11 cellular contexts compared by ENCODE assay signal in the genomic region with DNA sequence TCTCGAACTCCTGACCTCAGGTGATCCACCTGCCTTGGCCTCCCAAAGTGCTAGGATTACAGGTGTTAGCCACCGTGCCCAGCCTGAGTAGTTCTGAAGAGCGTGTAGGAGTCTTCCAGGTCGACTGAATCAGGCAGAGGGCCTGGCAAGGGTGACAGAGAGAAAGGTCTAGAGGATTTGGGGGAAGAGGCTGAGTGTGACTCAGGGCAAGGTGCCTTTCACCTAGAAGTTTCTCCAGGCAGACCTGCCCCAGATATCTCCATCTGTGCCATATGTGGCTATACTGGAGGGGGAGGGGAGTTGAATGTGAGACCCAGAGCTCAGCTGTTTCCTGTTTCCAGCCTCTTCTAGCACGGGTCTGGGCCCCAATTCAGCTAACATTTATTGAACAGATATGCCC. TPM values are rescaled to one million over a fixed set of nuclear protein-coding genes. Genes with fewer than 3 reads are reported as not detected.
DNase-seq lines count a peak whose midpoint lies in the region; ATAC-seq and TF ChIP-seq lines count a peak whose summit lies in the region.
"Had no signal": no experiment of that assay in that cellular context is flagged by ENCODE, and none has a peak within 500 bp of the region (broad histone marks: within the 10 kb centered on the region; RNA-seq: fewer than 3 reads in every experiment).

No MANE protein-coding gene starts in this region.

- CTCF ChIA-PET in activated CD4-positive, alpha-beta T cell treated with anti-CD3 and anti-CD28 coated beads for 36 hours (lab: Charles Lee) = interaction anchor here (2.1 to 2.2 kb wide), 2 partner anchors 29 to 34 kb away, joined by 10 to 11 read pairs; no protein-coding TSS in a partner anchor

- peak; percentile 18 for DNase-seq in activated CD4-positive, alpha-beta T cell treated with anti-CD3 and anti-CD28 coated beads for 36 hours
- DNase-seq in activated CD4-positive, alpha-beta T cell treated with anti-CD3 and anti-CD28 coated beads for 1 hour = no peak
- DNase-seq in central memory CD8-positive, alpha-beta T cell (ENCODE audit: low spot score in 2 of 2) = no peak
- no peak for DNase-seq in gastrocnemius medialis
- no peak for DNase-seq in mucosa of descending colon
- DNase-seq: NCI-H2107, thyroid gland had no signal

- H3K4me3 ChIP-seq in OCI-LY1 (ENCODE audit: low read depth, low read length, poor library complexity, severe bottlenecking) = no peak overlapping the region
- H3K4me3 ChIP-seq in gastrocnemius medialis = no peak overlapping the region
- no peak overlapping the region for H3K4me3 ChIP-seq in mucosa of descending colon

- H3K9me3 ChIP-seq in OCI-LY1 (ENCODE audit: low read length) (no peaks in the 10 kb centered on the region), gastrocnemius medialis (no peaks in the 10 kb centered on the region), mucosa of descending colon (no peaks in the 10 kb centered on the region)
- H3K9me3 ChIP-seq: thyroid gland had no signal

- H3K4me3 Mint-ChIP-seq in activated CD4-positive, alpha-beta T cell treated with anti-CD3 and anti-CD28 coated beads for 36 hours = peak overlapping the region; percentile 83
- H3K4me3 Mint-ChIP-seq in central memory CD8-positive, alpha-beta T cell = peak overlapping the region; percentile 93

- H3K27ac ChIP-seq in OCI-LY1 (ENCODE audit: low read depth, low read length, poor library complexity, severe bottlenecking) = peak overlapping the region; percentile 13
- peak overlapping the region; percentile 91 to 93 (median 93) for H3K27ac ChIP-seq in gastrocnemius medialis

- in situ Hi-C loops in gastrocnemius medialis (cut with MboI; ENCODE audit: low sequenced_read_pairs in 4 of 4) = no loop called here

- H4K20me1 ChIP-seq in OCI-LY1 (ENCODE audit: insufficient read depth, low read length) = no peaks in the 10 kb centered on the region

- peaks cover 31% of the 10 kb centered on the region for H3K4me1 ChIP-seq in OCI-LY1 (ENCODE audit: insufficient read depth, low read length, severe bottlenecking)
- peaks cover 21 to 22% of the 10 kb centered on the region in 2 donors for H3K4me1 ChIP-seq in gastrocnemius medialis
- peaks cover 25% of the 10 kb centered on the region for H3K4me1 ChIP-seq in mucosa of descending colon (ENCODE audit: low read depth)

- H3K4me1 Mint-ChIP-seq in activated CD4-positive, alpha-beta T cell treated with anti-CD3 and anti-CD28 coated beads for 36 hours = peaks cover 23% of the 10 kb centered on the region
- peaks cover 34% of the 10 kb centered on the region for H3K4me1 Mint-ChIP-seq in central memory CD8-positive, alpha-beta T cell

- H3K27me3 ChIP-seq in OCI-LY1 (ENCODE audit: insufficient read depth, low read length) (no peaks in the 10 kb centered on the region), gastrocnemius medialis (no peaks in the 10 kb centered on the region)
- H3K27me3 ChIP-seq: thyroid gland had no signal

- no peak overlapping the region for H3K4me2 ChIP-seq in OCI-LY1 (ENCODE audit: low read length)

- no peak for TF ChIP-seq CTCF in OCI-LY1 (IDR thresholded peaks at IDR 0.05; ENCODE audit: low read length)
- no peak for TF ChIP-seq CTCF in gastrocnemius medialis (IDR thresholded peaks at IDR 0.05 in 4 of 5, conservative IDR thresholded peaks at IDR 0.05 in 1 of 5)
- no peak for TF ChIP-seq CTCF in mucosa of descending colon (IDR thresholded peaks at IDR 0.05)

- H3K27ac Mint-ChIP-seq in activated CD4-positive, alpha-beta T cell treated with anti-CD3 and anti-CD28 coated beads for 36 hours = no peak overlapping the region
- no peak overlapping the region for H3K27ac Mint-ChIP-seq in central memory CD8-positive, alpha-beta T cell (ENCODE audit: low read depth)

- no peak overlapping the region for H3K9ac ChIP-seq in OCI-LY1 (ENCODE audit: low read length)

- H3K36me3 Mint-ChIP-seq in activated CD4-positive, alpha-beta T cell treated with anti-CD3 and anti-CD28 coated beads for 36 hours (ENCODE audit: low read depth) = peaks cover 11% of the 10 kb centered on the region
- peaks cover 12% of the 10 kb centered on the region for H3K36me3 Mint-ChIP-seq in central memory CD8-positive, alpha-beta T cell (ENCODE audit: insufficient read depth)

- intact Hi-C loops in activated CD4-positive, alpha-beta T cell treated with anti-CD3 and anti-CD28 coated beads for 36 hours (cut with DNase I, micrococcal nuclease) = loop anchor here in 1 of 2 experiments (2.0 kb wide), 1 partner anchor 55 kb away; no protein-coding TSS in a partner anchor
- intact Hi-C loops in gastrocnemius medialis (cut with DNase I; ENCODE audit: low total_unique reads) (no loop called here), mucosa of descending colon (cut with DNase I, micrococcal nuclease) (no loop called here)

- no peaks in the 10 kb centered on the region for H3F3A ChIP-seq in OCI-LY1 (ENCODE audit: insufficient read depth, low read length)

- no peaks in the 10 kb centered on the region for H3K79me2 ChIP-seq in OCI-LY1 (ENCODE audit: insufficient read depth, low read length)

- H3K9me3 Mint-ChIP-seq in activated CD4-positive, alpha-beta T cell treated with anti-CD3 and anti-CD28 coated beads for 36 hours (ENCODE audit: low read depth) = peaks cover 8% of the 10 kb centered on the region
- H3K9me3 Mint-ChIP-seq in central memory CD8-positive, alpha-beta T cell = no peaks in the 10 kb centered on the region

- no peaks in the 10 kb centered on the region for H3K27me3 Mint-ChIP-seq in activated CD4-positive, alpha-beta T cell treated with anti-CD3 and anti-CD28 coated beads for 36 hours
- H3K27me3 Mint-ChIP-seq in central memory CD8-positive, alpha-beta T cell = no peaks in the 10 kb centered on the region

- no peak overlapping the region for H2AFZ ChIP-seq in OCI-LY1 (ENCODE audit: low read length)

- H3K36me3 ChIP-seq in OCI-LY1 (ENCODE audit: insufficient read depth, low read length) (peaks cover 4% of the 10 kb centered on the region), gastrocnemius medialis (peaks cover 0 to 6% of the 10 kb centered on the region in 2 donors), mucosa of descending colon (ENCODE audit: low read depth) (peaks cover 3% of the 10 kb centered on the region)
- H3K36me3 ChIP-seq: thyroid gland had no signal

- no peak for TF ChIP-seq POLR2A in gastrocnemius medialis (IDR thresholded peaks at IDR 0.05)

- no peak for ATAC-seq in activated CD4-positive, alpha-beta T cell treated with anti-CD3 and anti-CD28 coated beads for 36 hours
- ATAC-seq in central memory CD8-positive, alpha-beta T cell (replicated peaks; ENCODE audit: extremely low read depth, poor library complexity, severe bottlenecking) = no peak
- ATAC-seq in gastrocnemius medialis (no peak), GM18870 (IDR thresholded peaks at IDR 0.05; ENCODE audit: unreplicated experiment) (no peak), mucosa of descending colon (no peak), HG03039 (IDR thresholded peaks at IDR 0.05; ENCODE audit: unreplicated experiment) (no peak)
- ATAC-seq: left lobe of liver had no signal

- POLR2A ChIA-PET in activated CD4-positive, alpha-beta T cell treated with anti-CD3 and anti-CD28 coated beads for 36 hours (lab: Charles Lee) = interaction anchor here (0.5 kb wide), 1 partner anchor 68 kb away, joined by 4 read pairs; no protein-coding TSS in a partner anchor

- no peaks in the 10 kb centered on the region for H3K9me2 ChIP-seq in OCI-LY1 (ENCODE audit: low read depth, low read length)

RNA-seq across cellular contexts. Expression of gene CCDC159, which starts 1.2 kb away (rescaled TPM):
- 10 to 100 TPM; 15.3 to 18.0 TPM for total RNA-seq in activated CD4-positive, alpha-beta T cell treated with anti-CD3 and anti-CD28 coated beads for 36 hours
- total RNA-seq in gastrocnemius medialis (1 to 10 TPM in 3 of 4 donors, under 1 TPM in 1; 0.85 to 9.2 (median 2.0) TPM), mucosa of descending colon (10 to 100 TPM; 27.4 to 40.5 (median 38.8) TPM)

RNA-seq across cellular contexts. Expression of gene TMEM205, which starts 1.5 kb away (rescaled TPM):
- total RNA-seq in activated CD4-positive, alpha-beta T cell treated with anti-CD3 and anti-CD28 coated beads for 36 hours = 10 to 100 TPM; 28.0 to 32.6 TPM
- total RNA-seq in gastrocnemius medialis (100 to 1,000 TPM; 159 to 284 (median 164) TPM), mucosa of descending colon (10 to 100 TPM; 37.3 to 61.8 (median 55.7) TPM)

RNA-seq across cellular contexts. Expression of gene PLPPR2, which starts 7.7 kb away (rescaled TPM):
- total RNA-seq in activated CD4-positive, alpha-beta T cell treated with anti-CD3 and anti-CD28 coated beads for 36 hours = 1 to 10 TPM; 2.1 to 2.2 TPM
- 10 to 100 TPM; 18.6 to 46.2 (median 36.9) TPM for total RNA-seq in gastrocnemius medialis
- total RNA-seq in mucosa of descending colon = 10 to 100 TPM in 1 of 3 donors, 1 to 10 TPM in 2; 5.1 to 32.8 (median 7.4) TPM

RNA-seq across cellular contexts. Expression of gene RAB3D, which starts 8.1 kb away (rescaled TPM):
- 1 to 10 TPM; 7.5 to 8.9 TPM for total RNA-seq in activated CD4-positive, alpha-beta T cell treated with anti-CD3 and anti-CD28 coated beads for 36 hours
- total RNA-seq in gastrocnemius medialis (1 to 10 TPM; 1.5 to 3.9 (median 2.4) TPM), mucosa of descending colon (10 to 100 TPM; 21.0 to 34.9 (median 33.9) TPM)

RNA-seq across cellular contexts. Expression of gene SWSAP1, which starts 26.9 kb away (rescaled TPM):
- total RNA-seq in activated CD4-positive, alpha-beta T cell treated with anti-CD3 and anti-CD28 coated beads for 36 hours = 1 to 10 TPM; 1.5 to 1.7 TPM
- total RNA-seq in gastrocnemius medialis (1 to 10 TPM in 3 of 4 donors, under 1 TPM in 1; 0.51 to 1.7 (median 1.2) TPM), mucosa of descending colon (1 to 10 TPM; 2.5 to 3.4 (median 3.3) TPM)
